8 cellular contexts compared by ENCODE assay signal in genomic region chr6:36827261-36828079, GRCh38. TPM values are rescaled to one million over a fixed set of nuclear protein-coding genes. Genes with fewer than 3 reads are reported as not detected.
DNase-seq lines count a peak whose midpoint lies in the region; ATAC-seq and TF ChIP-seq lines count a peak whose summit lies in the region.

No MANE protein-coding gene starts in this region.

- no peaks in the 10 kb centered on the region for H3K36me3 Mint-ChIP-seq in glutamatergic neuron (ENCODE audit: unreplicated experiment)

- H3K9me3 Mint-ChIP-seq in glutamatergic neuron (ENCODE audit: unreplicated experiment) = peaks cover 8% of the 10 kb centered on the region

- H3K4me1 ChIP-seq in ACC112 (ENCODE audit: control insufficient read depth, insufficient read depth, low read length, unreplicated experiment) = peaks cover 19% of the 10 kb centered on the region
- H3K4me1 ChIP-seq in liver (ENCODE audit: control insufficient read depth in 4 of 4, insufficient read depth in 4 of 4, low read length in 3 of 4) = peaks cover 0 to 10% (median 7%) of the 10 kb centered on the region in 4 donors
- H3K4me1 ChIP-seq in HAP-1 = peaks cover 8% of the 10 kb centered on the region

- H3K27ac Mint-ChIP-seq in glutamatergic neuron (ENCODE audit: unreplicated experiment) = no peak overlapping the region

- no peak for ATAC-seq in HG03378 (IDR thresholded peaks at IDR 0.05; ENCODE audit: unreplicated experiment)

- H3K27me3 Mint-ChIP-seq in glutamatergic neuron (ENCODE audit: unreplicated experiment) = peaks cover 9% of the 10 kb centered on the region

- peaks cover 32% of the 10 kb centered on the region for H3K4me1 Mint-ChIP-seq in glutamatergic neuron (ENCODE audit: low read depth, unreplicated experiment)

- TF ChIP-seq RAD21 in liver (IDR thresholded peaks at IDR 0.05) = no peak

- WGBS in liver = 72% methylated on average over 19 of the region's 19 CpGs

- in situ Hi-C loops in HAP-1 (cut with MboI; ENCODE audit: low sequenced_read_pairs) = no loop called here

- H3K4me3 Mint-ChIP-seq in glutamatergic neuron (ENCODE audit: unreplicated experiment) = no peak overlapping the region

- TF ChIP-seq CTCF in liver (IDR thresholded peaks at IDR 0.05; ENCODE audit: low read depth, low read length, missing input control) (no peak), glutamatergic neuron (IDR thresholded peaks at IDR 0.05; ENCODE audit: partially characterized antibody, unreplicated experiment) (no peak)

- no peaks in the 10 kb centered on the region for H3K79me2 ChIP-seq in ACC112 (ENCODE audit: control insufficient read depth, insufficient read depth, low read length, unreplicated experiment)

- H3K4me3 ChIP-seq in ACC112 (ENCODE audit: low read depth, low read length) (no peak overlapping the region), liver (ENCODE audit: low read depth in 1 of 3, low read length in 3 of 3) (no peak overlapping the region), HAP-1 (no peak overlapping the region)

- H3K36me3 ChIP-seq in ACC112 (ENCODE audit: insufficient read depth, low read length) (no peaks in the 10 kb centered on the region), liver (ENCODE audit: control insufficient read depth in 4 of 4, insufficient read depth in 3 of 4, low read depth in 1 of 4, low read length in 3 of 4) (no peaks in the 10 kb centered on the region), HAP-1 (replicated peaks) (no peaks in the 10 kb centered on the region)

- no peak overlapping the region for H3K9ac ChIP-seq in liver (ENCODE audit: low read depth in 1 of 2, low read length in 2 of 2)

- H3K27ac ChIP-seq in ACC112 (ENCODE audit: low read depth, low read length) = peak overlapping the region; percentile 43
- H3K27ac ChIP-seq in liver (ENCODE audit: low read depth in 1 of 2, low read length in 2 of 2) = peak overlapping the region; percentile 58 to 66

- no peaks in the 10 kb centered on the region for H3K9me3 ChIP-seq in liver (ENCODE audit: control insufficient read depth in 4 of 4, low read length in 3 of 4)
- H3K9me3 ChIP-seq in HAP-1 = no peaks in the 10 kb centered on the region; the same call in 1 of the 2 replicates

- peak; percentile 85 for DNase-seq in KG1 (lab: John Stamatoyannopoulos, UW)
- peak; percentile 90 for DNase-seq in astrocyte of the hippocampus (ENCODE audit: low read depth, low spot score)
- DNase-seq in hippocampal formation (lab: John Stamatoyannopoulos, UW) = no peak
- DNase-seq in HAP-1 (ENCODE audit: low spot score in 2 of 2) = no peak
- no peak for DNase-seq in glutamatergic neuron

- H3K27me3 ChIP-seq in ACC112 (ENCODE audit: insufficient read depth, low read length) (no peaks in the 10 kb centered on the region), liver (ENCODE audit: control insufficient read depth in 4 of 4, insufficient read depth in 4 of 4, low read length in 3 of 4) (no peaks in the 10 kb centered on the region), HAP-1 (ENCODE audit: low read depth) (no peaks in the 10 kb centered on the region)

- H2AFZ ChIP-seq in ACC112 (ENCODE audit: low read length, unreplicated experiment) = peak overlapping the region; percentile 88

TF ChIP-seq in liver, 16 proteins besides CTCF, POLR2A, EP300 and RAD21:
- TF ChIP-seq FOXA1 (IDR thresholded peaks at IDR 0.05) (no peak), NR2F2 (IDR thresholded peaks at IDR 0.05) (peak; percentile 89), TAF1 (conservative IDR thresholded peaks at IDR 0.05) (no peak), JUND (IDR thresholded peaks at IDR 0.05) (peak in 1 of 2 donors; percentile 21), REST (IDR thresholded peaks at IDR 0.05) (no peak), HNF4G (IDR thresholded peaks at IDR 0.05) (no peak), HNF4A (conservative IDR thresholded peaks at IDR 0.05) (no peak)

RNA-seq across cellular contexts. Expression of gene CPNE5, which starts 11.8 kb away (rescaled TPM):
- total RNA-seq in liver (under 1 TPM; 0.42 to 0.47 TPM), glutamatergic neuron (ENCODE audit: unreplicated experiment) (2.9 TPM)
- polyA plus RNA-seq in liver = 1 to 10 TPM in 1 of 2 donors, under 1 TPM in 1; 0.24 to 1.1 TPM

RNA-seq across cellular contexts. Expression of gene PPIL1, which starts 47.1 kb away (rescaled TPM):
- total RNA-seq in liver (10 to 100 TPM; 19.8 to 20.8 TPM), glutamatergic neuron (ENCODE audit: unreplicated experiment) (28.6 TPM)
- polyA plus RNA-seq in liver = 10 to 100 TPM; 15.8 to 23.9 TPM

RNA-seq across cellular contexts. Expression of gene C6orf89, which starts 58.3 kb away (rescaled TPM):
- total RNA-seq in liver (10 to 100 TPM; 23.7 to 27.2 TPM), glutamatergic neuron (ENCODE audit: unreplicated experiment) (57.0 TPM)
- 10 to 100 TPM; 14.0 to 18.4 TPM for polyA plus RNA-seq in liver

Comparison
In these comparisons a context has a peak if more than half of its experiments do, and no peak if none do; other contexts are left out.
1. DNase-seq: peak in KG1 (single experiment) and astrocyte of the hippocampus (single experiment); none in hippocampal formation (0 of 2), HAP-1 (0 of 2) and glutamatergic neuron (single experiment).